In the genomic region with DNA sequence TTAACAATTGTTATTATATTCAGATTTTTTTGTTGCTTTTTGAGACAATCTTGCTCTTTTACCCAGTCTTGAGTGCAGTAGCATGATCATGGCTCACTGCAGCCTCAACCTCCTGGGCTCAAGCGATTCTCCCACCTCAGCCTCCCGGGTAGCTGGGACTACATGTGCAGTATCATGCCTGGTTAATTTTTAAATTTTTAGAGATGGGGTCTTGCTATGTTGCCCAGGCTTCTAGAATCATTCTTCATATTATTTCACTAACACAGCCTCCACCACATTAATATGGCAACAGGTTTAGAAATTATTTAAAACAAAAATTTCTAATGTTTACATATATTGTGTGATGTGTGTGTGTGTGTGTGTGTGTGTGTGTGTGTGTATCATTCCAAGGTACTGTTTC, we compare ENCODE assay signal across 34 cellular contexts. TPM values are rescaled to one million over a fixed set of nuclear protein-coding genes. Genes with fewer than 3 reads are reported as not detected.
"Had no signal": no experiment of that assay in that cellular context is flagged by ENCODE, and none has a peak within 500 bp of the region (broad histone marks: within the 10 kb centered on the region; RNA-seq: fewer than 3 reads in every experiment).

No MANE protein-coding gene starts in this region.

- DNase-seq: activated CD4-positive, alpha-beta T cell treated with anti-CD3 and anti-CD28 coated beads for 1 hour; activated CD4-positive, alpha-beta T cell treated with anti-CD3 and anti-CD28 coated beads for 48 hours; activated CD4-positive, CD25-positive, alpha-beta regulatory T cell; activated CD8-positive, alpha-beta T cell treated with anti-CD3 and anti-CD28 coated beads, Interleukin-2, amount 10 ng/mL, durations not matched to agents 7 days and 5 days; activated gamma-delta T cell; activated naive CD8-positive, alpha-beta T cell treated with anti-CD3 and anti-CD28 coated beads, Interleukin-2, amount 10 ng/mL, durations not matched to agents 7 days and 5 days; activated T-cell treated with anti-CD3 and anti-CD28 coated beads, Interleukin-2, amount 50 U/mL, for 24 hours; amygdala; colonic mucosa; Kasumi-1; MM.1S; MV-4-11; NCI-H1092; NCI-H1436 treated with DMSO at 0.1 percent for 48 hours; NCI-H1694 treated with DMSO at 0.1 percent for 48 hours; NCI-H2029; NCI-H2171; NCI-H510A; NCI-H526; NCI-H748 treated with DMSO at 0.1 percent for 48 hours; NK-92 treated with Interleukin-12 subunit alpha and Interleukin-12 subunit beta, amount 100 ng/mL, for 24 hours; PC-3; Peyer's patch; RPMI8226; SHP77 treated with DMSO at 0.1 percent for 48 hours; SK-N-SH; T-helper 2 cell; T-helper 9 cell had no signal

- H3K9ac ChIP-seq: SK-N-SH had no signal

- H3K36me3 ChIP-seq: ascending aorta, cardiac muscle cell, colonic mucosa had no signal

- H3K4me2 ChIP-seq: SK-N-SH had no signal

- H3K4me3 Mint-ChIP-seq: activated CD8-positive, alpha-beta T cell treated with anti-CD3 and anti-CD28 coated beads, Interleukin-2, amount 10 ng/mL, durations not matched to agents 7 days and 5 days had no signal

- ATAC-seq: activated CD8-positive, alpha-beta T cell treated with anti-CD3 and anti-CD28 coated beads, Interleukin-2, amount 10 ng/mL, durations not matched to agents 7 days and 5 days; PC-3 had no signal

- H3K4me1 ChIP-seq: colonic mucosa had no signal

- H3K27me3 Mint-ChIP-seq: activated naive CD4-positive, alpha-beta T cell treated with anti-CD3 and anti-CD28 coated beads, Interleukin-2, amount 50 U/mL, for 24 hours; activated naive CD8-positive, alpha-beta T cell treated with anti-CD3 and anti-CD28 coated beads, Interleukin-2, amount 10 ng/mL, durations not matched to agents 7 days and 5 days; activated T-cell treated with anti-CD3 and anti-CD28 coated beads, Interleukin-2, amount 50 U/mL, for 24 hours; central memory CD8-positive, alpha-beta T cell had no signal

- H3K27ac ChIP-seq: cardiac muscle cell, SJSA1 had no signal

- H3K9me3 Mint-ChIP-seq: activated naive CD4-positive, alpha-beta T cell treated with anti-CD3 and anti-CD28 coated beads, Interleukin-2, amount 50 U/mL, for 24 hours; activated naive CD8-positive, alpha-beta T cell treated with anti-CD3 and anti-CD28 coated beads, Interleukin-2, amount 10 ng/mL, durations not matched to agents 7 days and 5 days; activated T-cell treated with anti-CD3 and anti-CD28 coated beads, Interleukin-2, amount 50 U/mL, for 24 hours; activated T-helper 2 cell treated with anti-CD3 and anti-CD28 coated beads, Interferon-gamma antibody, Interleukin-2, Interleukin-4, amounts not matched to agents 10 μg/mL and 5 μg/mL and 100 μg/mL, durations not matched to agents 14 hours and 24 hours and 36 hours; central memory CD8-positive, alpha-beta T cell had no signal

- H3K27me3 ChIP-seq: ascending aorta, cardiac muscle cell, colonic mucosa, Peyer's patch, SJSA1 had no signal

- H3K9me3 ChIP-seq: ascending aorta, colonic mucosa, Peyer's patch, SJSA1, SK-N-SH had no signal

- H3K4me3 ChIP-seq: cardiac muscle cell, colonic mucosa, Peyer's patch, SJSA1 had no signal

RNA-seq across cellular contexts. Expression of a gene that starts 20.5 kb away (rescaled TPM):
- total RNA-seq: ascending aorta had no signal
